Comparison of ENCODE assay signal across 7 cellular contexts in genomic region chr14:58427289-58428010, GRCh38.
DNase-seq lines count a peak whose midpoint lies in the region; ATAC-seq lines count a peak whose summit lies in the region.

KIAA0586 (plus strand) TSS chr14:58427719; CDS start chr14:58428265, 546 bp downstream.
TIMM9 (minus strand) TSS chr14:58427531; CDS start chr14:58411945, 15,586 bp downstream.

- ATAC-seq in GM18508 (IDR thresholded peaks at IDR 0.05; ENCODE audit: insufficient read depth, unreplicated experiment) (peak; percentile 58), HG03025 (IDR thresholded peaks at IDR 0.05; ENCODE audit: low FRiP score, unreplicated experiment) (peak; percentile 87)

- DNase-seq in NCI-H2081 (lab: John Stamatoyannopoulos, UW) (peak; percentile 96 to 98), T1000 (lab: John Stamatoyannopoulos, UW) (peak; percentile 90), astrocyte of the hippocampus (ENCODE audit: low read depth, low spot score) (peak; percentile 98), hippocampal formation (lab: John Stamatoyannopoulos, UW) (peak; percentile 88 to 94), retina (peak; percentile 95)

Comparison
In these comparisons a context has a peak if more than half of its experiments do, and no peak if none do; other contexts are left out.
1. Peak in every context shown above with its lines: DNase-seq and ATAC-seq.